In genomic region chr22:36722055-36722454, GRCh38 we compare ENCODE assay signal across 30 cellular contexts. TPM values are rescaled to one million over a fixed set of nuclear protein-coding genes. Genes with fewer than 3 reads are reported as not detected.
"Had no signal": no experiment of that assay in that cellular context is flagged by ENCODE, and none has a peak within 500 bp of the region (broad histone marks: within the 10 kb centered on the region; RNA-seq: fewer than 3 reads in every experiment).

No MANE protein-coding gene starts in this region.

- H3K9me3 ChIP-seq: stomach, suprapubic skin, testis, thoracic aorta, thyroid gland, tibial artery, tibial nerve, transverse colon, upper lobe of left lung, upper lobe of right lung, uterus, vagina had no signal

- H3K27me3 ChIP-seq: testis, thyroid gland, uterus, vagina had no signal

- H3K4me3 ChIP-seq: stomach, suprapubic skin, testis, thoracic aorta, thyroid gland, tibial artery, tibial nerve, transverse colon, upper lobe of left lung, upper lobe of right lung, uterus, vagina had no signal

- FAIRE-seq: urothelium cell line had no signal

- H3K36me3 ChIP-seq: stomach, suprapubic skin, thoracic aorta, thyroid gland, tibial artery, tibial nerve, transverse colon, upper lobe of left lung, upper lobe of right lung, uterus, vagina had no signal

- ATAC-seq: stimulated activated effector memory CD8-positive, alpha-beta T cell treated with anti-CD3 and anti-CD28 coated beads, Interleukin-12 subunit alpha, Interleukin-12 subunit beta, amount 100 ng/mL, for 72 hours; stimulated activated memory B cell treated with anti-CD40 and anti-IgM and Interleukin-4, amounts not matched to agents 10 μg/mL and 1 μg/mL and 100 μg/mL, for 72 hours; stimulated activated naive B cell treated with anti-CD40 and anti-IgM and Interleukin-4, amounts not matched to agents 10 μg/mL and 1 μg/mL and 100 μg/mL, for 72 hours; stimulated activated naive CD8-positive, alpha-beta T cell treated with anti-CD3 and anti-CD28 coated beads, Interleukin-15, amount 100 ng/mL, for 72 hours; stimulated activated naive CD8-positive, alpha-beta T cell treated with anti-CD3 and anti-CD28 coated beads, Interleukin-15, Interleukin-2, amounts not matched to agents 100 U/mL and 50 U/mL, for 24 hours; upper lobe of right lung had no signal

- DNase-seq: stimulated activated CD4-positive, alpha-beta T cell treated with anti-CD3 and anti-CD28 coated beads, Interleukin-2, amount 100 ng/mL, for 48 hours; stimulated activated CD4-positive, alpha-beta T cell treated with anti-CD3 and anti-CD28 coated beads, Interleukin-4, amount 100 ng/mL, for 1 hour; stimulated activated CD4-positive, alpha-beta T cell treated with anti-CD3 and anti-CD28 coated beads, Interleukin-4, amount 100 ng/mL, for 24 hours; stimulated activated CD4-positive, alpha-beta T cell treated with anti-CD3 and anti-CD28 coated beads, Interleukin-4, amount 100 ng/mL, for 4 hours; stimulated activated CD8-positive, alpha-beta memory T cell treated with anti-CD3 and anti-CD28 coated beads, Interleukin-4, amount 100 ng/mL, for 48 hours; stimulated activated naive B cell treated with anti-CD40 and anti-IgM and Interleukin-4, amounts not matched to agents 10 μg/mL and 1 μg/mL and 100 μg/mL, for 72 hours; stimulated activated naive CD4-positive, alpha-beta T cell; stimulated activated naive CD4-positive, alpha-beta T cell treated with Interleukin-2 at 50 U/mL for 16 hours; stimulated activated naive CD8-positive, alpha-beta T cell treated with anti-CD3 and anti-CD28 coated beads, Interleukin-15, amount 100 ng/mL, for 72 hours; stimulated activated naive CD8-positive, alpha-beta T cell treated with anti-CD3 and anti-CD28 coated beads, Interleukin-15, Interleukin-2, amounts not matched to agents 100 U/mL and 50 U/mL, for 24 hours; stomach; substantia nigra; testis; thyroid gland; tibial artery; transverse colon; trophoblast cell; upper lobe of left lung; uterus had no signal

- H3K4me1 ChIP-seq: stomach, suprapubic skin, testis, thyroid gland, tibial artery, tibial nerve, transverse colon, upper lobe of left lung, upper lobe of right lung, uterus, vagina had no signal

- H3K27ac ChIP-seq: stomach, suprapubic skin, testis, thoracic aorta, thyroid gland, tibial artery, tibial nerve, transverse colon, upper lobe of left lung, upper lobe of right lung, uterus, vagina had no signal

RNA-seq across cellular contexts. Expression of gene CACNG2, which starts 18.5 kb away (rescaled TPM):
- total RNA-seq: stomach, subcutaneous adipose tissue, suprapubic skin, thoracic aorta, thyroid gland, tibial nerve, transverse colon, upper lobe of left lung, upper lobe of right lung, ureter, urinary bladder, uterus, vagina had no signal
- polyA plus RNA-seq: stomach, urinary bladder had no signal
